Comparison of ENCODE assay signal across 11 cellular contexts in the genomic region with DNA sequence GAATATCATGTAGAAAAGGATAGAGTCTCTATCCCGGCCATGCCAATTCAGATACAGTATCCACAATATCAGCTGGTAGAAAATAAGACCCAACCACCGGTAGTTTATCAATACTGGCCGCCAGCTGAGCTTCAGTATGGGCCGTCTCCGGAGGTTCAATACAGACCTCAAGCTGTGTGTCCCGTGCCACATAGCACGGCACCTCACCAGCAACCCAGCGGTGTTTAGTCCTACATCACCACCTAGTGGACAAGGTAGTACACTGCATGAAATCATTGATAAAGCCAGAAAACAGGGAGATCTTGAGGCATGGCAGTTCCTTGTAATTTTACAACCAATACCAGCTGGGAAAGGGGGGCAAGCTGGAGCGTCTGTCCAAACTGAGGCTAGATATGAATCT. TPM values are rescaled to one million over a fixed set of nuclear protein-coding genes. Genes with fewer than 3 reads are reported as not detected.
"Had no signal": no experiment of that assay in that cellular context is flagged by ENCODE, and none has a peak within 500 bp of the region (broad histone marks: within the 10 kb centered on the region; RNA-seq: fewer than 3 reads in every experiment).

No MANE protein-coding gene starts in this region.

RNA-seq across cellular contexts. Expression of a gene that starts 7.5 kb away (rescaled TPM):
- total RNA-seq: OCI-LY7, PC-3, PC-9, Peyer's patch, Right ventricle myocardium inferior, Right ventricle myocardium superior, RPMI7951, SJCRH30, SJSA1, SK-MEL-5 had no signal
- polyA plus RNA-seq: SK-N-SH had no signal

RNA-seq across cellular contexts. Expression of a gene that starts 17.2 kb away (rescaled TPM):
- total RNA-seq: OCI-LY7, PC-3, PC-9, Peyer's patch, Right ventricle myocardium inferior, Right ventricle myocardium superior, RPMI7951, SJCRH30, SJSA1, SK-MEL-5 had no signal
- polyA plus RNA-seq: SK-N-SH had no signal

RNA-seq across cellular contexts. Expression of a gene that starts 37.1 kb away (rescaled TPM):
- total RNA-seq: OCI-LY7, PC-3, PC-9, Peyer's patch, Right ventricle myocardium inferior, Right ventricle myocardium superior, RPMI7951, SJCRH30, SJSA1, SK-MEL-5 had no signal
- polyA plus RNA-seq: SK-N-SH had no signal

RNA-seq across cellular contexts. Expression of a gene that starts 43.3 kb away (rescaled TPM):
- total RNA-seq: OCI-LY7, PC-3, PC-9, Peyer's patch, Right ventricle myocardium inferior, Right ventricle myocardium superior, RPMI7951, SJCRH30, SJSA1, SK-MEL-5 had no signal
- polyA plus RNA-seq: SK-N-SH had no signal

RNA-seq across cellular contexts. Expression of a gene that starts 45.3 kb away (rescaled TPM):
- total RNA-seq: OCI-LY7, PC-3, PC-9, Peyer's patch, Right ventricle myocardium inferior, Right ventricle myocardium superior, RPMI7951, SJCRH30, SJSA1, SK-MEL-5 had no signal
- polyA plus RNA-seq: SK-N-SH had no signal
